Comparison of ENCODE assay signal across 9 cellular contexts in genomic region chr20:45826381-45827019, GRCh38. TPM values are rescaled to one million over a fixed set of nuclear protein-coding genes. Genes with fewer than 3 reads are reported as not detected.
A peak's percentile ranks its signal among the peaks of the same experiment; 100 is the strongest.
DNase-seq lines count a peak whose midpoint lies in the region; ATAC-seq and TF ChIP-seq lines count a peak whose summit lies in the region.
"Had no signal": no experiment of that assay in that cellular context is flagged by ENCODE, and none has a peak within 500 bp of the region (broad histone marks: within the 10 kb centered on the region; RNA-seq: fewer than 3 reads in every experiment).

No MANE protein-coding gene starts in this region.

- H3K4ac ChIP-seq in neuronal stem cell (ENCODE audit: low read length) = no peak overlapping the region

- peak overlapping the region; percentile 21 to 72 (median 68) for H3K27ac ChIP-seq in esophagus squamous epithelium
- H3K27ac ChIP-seq in neuronal stem cell (replicated peaks; ENCODE audit: low read length) = no peak overlapping the region
- H3K27ac ChIP-seq: SJSA1 had no signal

- H3K4me2 ChIP-seq in neuronal stem cell (ENCODE audit: insufficient read depth, low read length, poor library complexity, severe bottlenecking) = no peak overlapping the region

- TF ChIP-seq CTCF in esophagus squamous epithelium (IDR thresholded peaks at IDR 0.05) = no peak

- peaks cover 10% of the 10 kb centered on the region for H3K4me1 Mint-ChIP-seq in activated T-cell treated with anti-CD3 and anti-CD28 coated beads, Interleukin-2, amount 50 U/mL, for 4 hours (ENCODE audit: low read depth)

- H3K18ac ChIP-seq in neuronal stem cell (ENCODE audit: low read length) = peak overlapping the region; percentile 13

- no peak overlapping the region for H3K23ac ChIP-seq in neuronal stem cell (ENCODE audit: low read depth, low read length, poor library complexity)

- no peak overlapping the region for H3K4me3 Mint-ChIP-seq in activated T-cell treated with anti-CD3 and anti-CD28 coated beads, Interleukin-2, amount 50 U/mL, for 4 hours

- H2BK120ac ChIP-seq in neuronal stem cell (ENCODE audit: low read depth, low read length) = no peak overlapping the region

- no peaks in the 10 kb centered on the region for H3K9me3 ChIP-seq in esophagus squamous epithelium
- H3K9me3 ChIP-seq in neuronal stem cell (replicated peaks in 1 of 2; ENCODE audit: control insufficient read depth in 2 of 2, insufficient read depth in 1 of 2, low read depth in 1 of 2, low read length in 2 of 2) = peaks cover 0 to 3% of the 10 kb centered on the region in 2 donors
- H3K9me3 ChIP-seq: SJSA1 had no signal

- 35 to 63% methylated on average over 4 to 5 of the region's 6 CpGs for WGBS in esophagus squamous epithelium, 2 donors
- no CpG with 5 or more reads among the region's 6 CpGs for WGBS in neuronal stem cell (ENCODE audit: extremely low coverage in 2 of 2, insufficient read length in 2 of 2, insufficient replicate concordance in 1 of 2), 2 donors

- no peak overlapping the region for H3K4me3 ChIP-seq in esophagus squamous epithelium
- no peak overlapping the region for H3K4me3 ChIP-seq in neuronal stem cell (ENCODE audit: low read length in 2 of 2)
- H3K4me3 ChIP-seq: SJSA1 had no signal

- no peak overlapping the region for H2BK5ac ChIP-seq in neuronal stem cell (ENCODE audit: low read length)

- DNase-seq in AG08395 (ENCODE audit: low spot score) (peak; percentile 63), NCI-H69 (lab: John Stamatoyannopoulos, UW) (peak; percentile 17), esophagus squamous epithelium (lab: John Stamatoyannopoulos, UW) (no peak), neuronal stem cell (ENCODE audit: low spot score) (no peak), ureter (ENCODE audit: low spot score) (no peak), H4 (ENCODE audit: low spot score) (no peak), DMS114 treated with DMSO at 0.1 percent for 48 hours (lab: John Stamatoyannopoulos, UW; ENCODE audit: unreplicated experiment) (no peak)
- DNase-seq in activated T-cell treated with anti-CD3 and anti-CD28 coated beads, Interleukin-2, amount 50 U/mL, for 4 hours = no peak

- H2BK12ac ChIP-seq in neuronal stem cell (ENCODE audit: low read length) = peak overlapping the region; percentile 31

- peaks cover 0 to 31% (median 0%) of the 10 kb centered on the region in 4 donors for H3K27me3 ChIP-seq in esophagus squamous epithelium
- peaks cover 0 to 24% (median 3%) of the 10 kb centered on the region in 3 experiments for H3K27me3 ChIP-seq in neuronal stem cell (ENCODE audit: control insufficient read depth in 3 of 3, insufficient read depth in 3 of 3, low read depth in 1 of 3, low read length in 3 of 3)

- no peak overlapping the region for H2AK5ac ChIP-seq in neuronal stem cell (ENCODE audit: low read depth, low read length)

- ATAC-seq in activated T-cell treated with anti-CD3 and anti-CD28 coated beads, Interleukin-2, amount 50 U/mL, for 4 hours = no peak

- H2BK15ac ChIP-seq in neuronal stem cell (ENCODE audit: low read length) = no peak overlapping the region

- H3K4me1 ChIP-seq in esophagus squamous epithelium (peaks cover 18 to 58% (median 25%) of the 10 kb centered on the region in 3 donors), neuronal stem cell (ENCODE audit: control insufficient read depth in 2 of 2, insufficient read depth in 1 of 2, low read depth in 1 of 2, low read length in 2 of 2) (peaks cover 9 to 15% of the 10 kb centered on the region in 2 donors)

- H2AFZ ChIP-seq in neuronal stem cell (ENCODE audit: low read length) = peak overlapping the region; percentile 83

- H3K36me3 Mint-ChIP-seq in activated T-cell treated with anti-CD3 and anti-CD28 coated beads, Interleukin-2, amount 50 U/mL, for 4 hours (ENCODE audit: insufficient read depth) = no peaks in the 10 kb centered on the region

- intact Hi-C loops in esophagus squamous epithelium (cut with DNase I) = no loop called here

- H3K14ac ChIP-seq in neuronal stem cell (ENCODE audit: low read length) = no peak overlapping the region

- H4K91ac ChIP-seq in neuronal stem cell (ENCODE audit: low read depth, low read length, poor library complexity) = no peak overlapping the region

- TF ChIP-seq POLR2A in esophagus squamous epithelium (IDR thresholded peaks at IDR 0.05) = no peak

- peaks cover 20% of the 10 kb centered on the region for H3K27me3 Mint-ChIP-seq in activated T-cell treated with anti-CD3 and anti-CD28 coated beads, Interleukin-2, amount 50 U/mL, for 4 hours (ENCODE audit: low read depth)

- no peaks in the 10 kb centered on the region for H3K79me1 ChIP-seq in neuronal stem cell (ENCODE audit: low read depth, low read length)

- H3K36me3 ChIP-seq in esophagus squamous epithelium = no peaks in the 10 kb centered on the region
- H3K36me3 ChIP-seq in neuronal stem cell (replicated peaks in 1 of 2; ENCODE audit: control insufficient read depth in 2 of 2, insufficient read depth in 2 of 2, low read length in 2 of 2) = no peaks in the 10 kb centered on the region
- H3K36me3 ChIP-seq: SJSA1 had no signal

- H3K9me3 Mint-ChIP-seq in activated T-cell treated with anti-CD3 and anti-CD28 coated beads, Interleukin-2, amount 50 U/mL, for 4 hours = no peaks in the 10 kb centered on the region

- no peak overlapping the region for H4K8ac ChIP-seq in neuronal stem cell (ENCODE audit: low read depth, low read length)

- no peak overlapping the region for H3K9ac ChIP-seq in neuronal stem cell (ENCODE audit: low read depth, low read length, poor library complexity)

RNA-seq across cellular contexts. Expression of gene TNNC2, which starts 0.6 kb away (rescaled TPM):
- 1 to 10 TPM in 1 of 4 donors, not detected in 3; 1.1 TPM for total RNA-seq in esophagus squamous epithelium
- polyA plus RNA-seq in neuronal stem cell (2013, experiment 1 of 2) = 0.40 TPM
- 0.60 TPM for polyA plus RNA-seq in neuronal stem cell (2013, experiment 2 of 2)
- 0.57 TPM for total RNA-seq in ureter
- not detected for total RNA-seq in activated T-cell treated with anti-CD3 and anti-CD28 coated beads, Interleukin-2, amount 50 U/mL, for 4 hours
- not detected in 2 replicates for total RNA-seq in H4 (2014; rRNA removed; shearing (Covaris generic))
- total RNA-seq: SJSA1 had no signal

RNA-seq across cellular contexts. Expression of gene SNX21, which starts 7.1 kb away (rescaled TPM):
- total RNA-seq in esophagus squamous epithelium = 10 to 100 TPM; 21.2 to 43.2 (median 37.4) TPM
- polyA plus RNA-seq in neuronal stem cell (2013, experiment 1 of 2) = 8.8 TPM
- polyA plus RNA-seq in neuronal stem cell (2013, experiment 2 of 2) = 9.3 TPM
- total RNA-seq in ureter = 31.4 TPM
- total RNA-seq in activated T-cell treated with anti-CD3 and anti-CD28 coated beads, Interleukin-2, amount 50 U/mL, for 4 hours = under 1 TPM; 0.83 to 0.98 (median 0.87) TPM
- total RNA-seq in H4 (2014; rRNA removed; shearing (Covaris generic)) = 17.1 and 22.3 TPM in 2 replicates

RNA-seq across cellular contexts. Expression of gene UBE2C, which starts 14.1 kb away (rescaled TPM):
- total RNA-seq in esophagus squamous epithelium (10 to 100 TPM; 17.4 to 54.4 (median 31.2) TPM), ureter (1.1 TPM)
- 545 TPM for polyA plus RNA-seq in neuronal stem cell (2013, experiment 1 of 2)
- 552 TPM for polyA plus RNA-seq in neuronal stem cell (2013, experiment 2 of 2)
- total RNA-seq in activated T-cell treated with anti-CD3 and anti-CD28 coated beads, Interleukin-2, amount 50 U/mL, for 4 hours = 10 to 100 TPM; 10.5 to 19.4 (median 18.4) TPM
- 194 and 288 TPM in 2 replicates for total RNA-seq in H4 (2014; rRNA removed; shearing (Covaris generic))

RNA-seq across cellular contexts. Expression of gene ACOT8, which starts 30.7 kb away (rescaled TPM):
- total RNA-seq in esophagus squamous epithelium (10 to 100 TPM; 27.7 to 35.0 (median 31.1) TPM), ureter (21.0 TPM)
- 11.8 TPM for polyA plus RNA-seq in neuronal stem cell (2013, experiment 1 of 2)
- 11.6 TPM for polyA plus RNA-seq in neuronal stem cell (2013, experiment 2 of 2)
- total RNA-seq in activated T-cell treated with anti-CD3 and anti-CD28 coated beads, Interleukin-2, amount 50 U/mL, for 4 hours = 10 to 100 TPM; 18.0 to 21.0 (median 18.2) TPM
- total RNA-seq in H4 (2014; rRNA removed; shearing (Covaris generic)) = 43.1 and 47.4 TPM in 2 replicates

RNA-seq across cellular contexts. Expression of gene ZSWIM3, which starts 30.9 kb away (rescaled TPM):
- 1 to 10 TPM; 1.1 to 3.2 (median 2.5) TPM for total RNA-seq in esophagus squamous epithelium
- 1.9 TPM for polyA plus RNA-seq in neuronal stem cell (2013, experiment 1 of 2)
- polyA plus RNA-seq in neuronal stem cell (2013, experiment 2 of 2) = 2.2 TPM
- 4.1 TPM for total RNA-seq in ureter
- total RNA-seq in activated T-cell treated with anti-CD3 and anti-CD28 coated beads, Interleukin-2, amount 50 U/mL, for 4 hours = 1 to 10 TPM; 3.0 to 3.9 (median 3.3) TPM
- 3.5 and 4.6 TPM in 2 replicates for total RNA-seq in H4 (2014; rRNA removed; shearing (Covaris generic))

Comparison
In these comparisons a context has a peak if more than half of its experiments do, and no peak if none do; other contexts are left out.
1. DNase-seq: peak in AG08395 (single experiment) and NCI-H69 (single experiment); none in esophagus squamous epithelium (single experiment), neuronal stem cell (single experiment), ureter (single experiment), activated T-cell treated with anti-CD3 and anti-CD28 coated beads, Interleukin-2, amount 50 U/mL, for 4 hours (single experiment), H4 (single experiment) and DMS114 treated with DMSO at 0.1 percent for 48 hours (single experiment).